29 cellular contexts compared by ENCODE assay signal in genomic region chr5:43359738-43360137, GRCh38. TPM values are rescaled to one million over a fixed set of nuclear protein-coding genes. Genes with fewer than 3 reads are reported as not detected.
DNase-seq lines count a peak whose midpoint lies in the region; ATAC-seq, FAIRE-seq and TF ChIP-seq lines count a peak whose summit lies in the region.
"Had no signal": no experiment of that assay in that cellular context is flagged by ENCODE, and none has a peak within 500 bp of the region (broad histone marks: within the 10 kb centered on the region; RNA-seq: fewer than 3 reads in every experiment).

No MANE protein-coding gene starts in this region.

- TF ChIP-seq EP300 in K562 (IDR thresholded peaks at IDR 0.05; ENCODE audit: low read length): no peak

- H3K79me2 ChIP-seq in K562 (ENCODE audit: control insufficient read depth, insufficient read depth, low read length): no peaks in the 10 kb centered on the region

- POLR2A ChIA-PET in K562 (lab: Yijun Ruan, JAX): no interaction called here
- POLR2A ChIA-PET in naive thymus-derived CD8-positive, alpha-beta T cell (lab: Charles Lee): no interaction called here

- no peak for TF ChIP-seq POLR2A in K562 (conservative IDR thresholded peaks at IDR 0.05)

- no peak overlapping the region for H3K27ac Mint-ChIP-seq in naive thymus-derived CD8-positive, alpha-beta T cell
- no peak overlapping the region for H3K27ac Mint-ChIP-seq in activated naive CD4-positive, alpha-beta T cell treated with anti-CD3 and anti-CD28 coated beads for 36 hours
- H3K27ac Mint-ChIP-seq: B cell; CD4-positive, alpha-beta memory T cell; CD4-positive, CD25-positive, alpha-beta regulatory T cell had no signal

- CTCF ChIA-PET in K562 (lab: Yijun Ruan, JAX; ENCODE audit: low intra/inter-chr PET ratio): interaction anchor here (0.5 to 0.7 kb wide), 2 partner anchors 252 to 460 kb away, joined by 3 to 4 read pairs; no protein-coding TSS in a partner anchor
- CTCF ChIA-PET in activated naive CD4-positive, alpha-beta T cell treated with anti-CD3 and anti-CD28 coated beads for 36 hours (lab: Charles Lee): no interaction called here

- peaks cover 8% of the 10 kb centered on the region for H3K9me3 ChIP-seq in K562 (replicated peaks; ENCODE audit: control insufficient read depth, insufficient read depth, low read depth, low read length)

- no peak overlapping the region for H3K27ac ChIP-seq in K562 (ENCODE audit: extremely low read depth, low read depth, low read length)
- H3K27ac ChIP-seq: 22Rv1; A549; BLaER1 treated with 17β-estradiol and CSF1 and Interleukin-3, amounts not matched to agents 10 nM and 100 nM; C4-2B had no signal

- H3K36me3 Mint-ChIP-seq in naive thymus-derived CD8-positive, alpha-beta T cell: peaks cover 2 to 13% (median 6%) of the 10 kb centered on the region in 3 donors
- H3K36me3 Mint-ChIP-seq in activated naive CD4-positive, alpha-beta T cell treated with anti-CD3 and anti-CD28 coated beads for 36 hours (ENCODE audit: low read depth): peaks cover 2% of the 10 kb centered on the region

- no peak overlapping the region for H3K4me2 ChIP-seq in K562 (ENCODE audit: insufficient read depth, low read length)
- H3K4me2 ChIP-seq: A549; BLaER1 treated with 17β-estradiol and CSF1 and Interleukin-3, amounts not matched to agents 10 nM and 100 nM had no signal

- no peak overlapping the region for H3K9ac ChIP-seq in K562 (ENCODE audit: insufficient read depth in 1 of 2, low read depth in 2 of 2, low read length in 2 of 2)
- H3K9ac ChIP-seq: BLaER1 treated with 17β-estradiol and CSF1 and Interleukin-3, amounts not matched to agents 10 nM and 100 nM had no signal

- no peak overlapping the region for H2AFZ ChIP-seq in K562 (ENCODE audit: low read depth, low read length)

- H4K20me1 ChIP-seq in K562 (replicated peaks; ENCODE audit: control insufficient read depth, insufficient read depth, low read length): no peaks in the 10 kb centered on the region
- H4K20me1 ChIP-seq: BLaER1 treated with 17β-estradiol and CSF1 and Interleukin-3, amounts not matched to agents 10 nM and 100 nM had no signal

- ATAC-seq in K562: peak; percentile 17; the same call in 1 of the 3 replicates
- no peak for ATAC-seq in naive thymus-derived CD8-positive, alpha-beta T cell
- ATAC-seq: A549, GM12878 had no signal

- no peak overlapping the region for H3K4me3 Mint-ChIP-seq in naive thymus-derived CD8-positive, alpha-beta T cell
- H3K4me3 Mint-ChIP-seq in activated naive CD4-positive, alpha-beta T cell treated with anti-CD3 and anti-CD28 coated beads for 36 hours: no peak overlapping the region
- H3K4me3 Mint-ChIP-seq: B cell; CD4-positive, alpha-beta memory T cell; CD8-positive, alpha-beta memory T cell had no signal

- TF ChIP-seq CTCF in K562 (IDR thresholded peaks at IDR 0.05 in 2 of 3, conservative IDR thresholded peaks at IDR 0.05 in 1 of 3; ENCODE audit: insufficient read depth in 2 of 3, low read depth in 1 of 3, low read length in 3 of 3): no peak

- peaks cover 0 to 17% of the 10 kb centered on the region in 2 experiments; a peak in 2 of 5 replicates for H3K4me1 ChIP-seq in K562 (replicated peaks in 1 of 2; ENCODE audit: control insufficient read depth in 2 of 2, insufficient read depth in 2 of 2, low read length in 2 of 2)
- H3K4me1 ChIP-seq: A549; BLaER1 treated with 17β-estradiol and CSF1 and Interleukin-3, amounts not matched to agents 10 nM and 100 nM had no signal

- no peak overlapping the region for H3K4me3 ChIP-seq in K562
- H3K4me3 ChIP-seq: A549; BLaER1 treated with 17β-estradiol and CSF1 and Interleukin-3, amounts not matched to agents 10 nM and 100 nM; GM12878 had no signal

- peak; percentile 19 for DNase-seq in CD1c-positive myeloid dendritic cell (ENCODE audit: extremely low spot score)
- DNase-seq in OCI-M1 (lab: John Stamatoyannopoulos, UW): peak; percentile 52
- DNase-seq in K562 (ENCODE audit: extremely low read depth in 1 of 4, low spot score in 3 of 4): peak in 1 of 4 experiments; percentile 30
- peak; percentile 38 for DNase-seq in foreskin melanocyte
- DNase-seq in activated effector memory CD4-positive, alpha-beta T cell treated with anti-CD3 and anti-CD28 coated beads, Interleukin-2, amount 50 U/mL, for 16 hours: no peak
- no peak for DNase-seq in naive thymus-derived CD8-positive, alpha-beta T cell
- no peak for DNase-seq in activated naive CD4-positive, alpha-beta T cell treated with anti-CD3 and anti-CD28 coated beads for 36 hours
- DNase-seq: AML-193; CD4-positive, alpha-beta memory T cell; CD4-positive, CD25-positive, alpha-beta regulatory T cell; CD8-positive, alpha-beta memory T cell; COR-L47; DMS 273 treated with DMSO at 0.1 percent for 48 hours; DMS153; DMS53; DMS79; DND-41; EL; GDM1 had no signal

- H3K36me3 ChIP-seq in K562 (ENCODE audit: control insufficient read depth, insufficient read depth, low read length): no peaks in the 10 kb centered on the region

- TF ChIP-seq RAD21 in K562 (CRISPR knock-in tag; conservative IDR thresholded peaks at IDR 0.05 in 1 of 2, IDR thresholded peaks at IDR 0.05 in 1 of 2): no peak

- H3K9me1 ChIP-seq in K562 (ENCODE audit: control insufficient read depth, insufficient read depth, low read length): no peaks in the 10 kb centered on the region

- in situ Hi-C loops in K562 (cut with MboI): no loop called here

- intact Hi-C loops in K562 (cut with micrococcal nuclease): no loop called here
- intact Hi-C loops in activated naive CD4-positive, alpha-beta T cell treated with anti-CD3 and anti-CD28 coated beads for 36 hours (cut with micrococcal nuclease): no loop called here

- H3K9me3 Mint-ChIP-seq in naive thymus-derived CD8-positive, alpha-beta T cell: peaks cover 15 to 38% (median 25%) of the 10 kb centered on the region in 9 donors
- H3K9me3 Mint-ChIP-seq in activated naive CD4-positive, alpha-beta T cell treated with anti-CD3 and anti-CD28 coated beads for 36 hours: peaks cover 27% of the 10 kb centered on the region

- FAIRE-seq in K562 (lab: Jason Lieb, UNC): no peak
- FAIRE-seq: A549, GM12878, GM19239 had no signal

- no TSS peak for BruUV-seq in K562 (replicated peaks; lab: Mats Ljungman, UMichigan)

- peaks cover 0 to 11% (median 2%) of the 10 kb centered on the region in 5 donors for H3K27me3 Mint-ChIP-seq in naive thymus-derived CD8-positive, alpha-beta T cell
- H3K27me3 Mint-ChIP-seq in activated naive CD4-positive, alpha-beta T cell treated with anti-CD3 and anti-CD28 coated beads for 36 hours (ENCODE audit: low read depth): no peaks in the 10 kb centered on the region
- H3K27me3 Mint-ChIP-seq: B cell; CD4-positive, alpha-beta memory T cell; CD4-positive, CD25-positive, alpha-beta regulatory T cell had no signal

- H3K27me3 ChIP-seq in K562 (ENCODE audit: control insufficient read depth in 2 of 2, insufficient read depth in 2 of 2, low read length in 2 of 2): no peaks in the 10 kb centered on the region
- H3K27me3 ChIP-seq: BLaER1 treated with 17β-estradiol and CSF1 and Interleukin-3, amounts not matched to agents 10 nM and 100 nM had no signal

- no peaks in the 10 kb centered on the region for H3K4me1 Mint-ChIP-seq in naive thymus-derived CD8-positive, alpha-beta T cell
- no peaks in the 10 kb centered on the region for H3K4me1 Mint-ChIP-seq in activated naive CD4-positive, alpha-beta T cell treated with anti-CD3 and anti-CD28 coated beads for 36 hours (ENCODE audit: low read depth)
- H3K4me1 Mint-ChIP-seq: B cell; CD4-positive, alpha-beta memory T cell; CD4-positive, CD25-positive, alpha-beta regulatory T cell; CD8-positive, alpha-beta memory T cell had no signal

RNA-seq across cellular contexts. Expression of gene HMGCS1, which starts 46.5 kb away (rescaled TPM):
- total RNA-seq in K562 (2011; cell fraction: chromatin; rRNA removed; ENCODE audit: low replicate concordance): 640 and 1,528 TPM in 2 replicates
- 261 and 443 TPM in 2 replicates for total RNA-seq in K562 (2011; cell fraction: nucleolus; rRNA removed)
- total RNA-seq in K562 (2011; cell fraction: nucleoplasm; rRNA removed): 645 and 660 TPM in 2 replicates
- total RNA-seq in K562 (2014; rRNA removed) (43.7 and 46.9 TPM in 2 replicates), K562 (2014; rRNA removed; fragmentation: Illumina TruSeq; extraction: Trizol) (131 and 160 TPM in 2 replicates), K562 (2015; rRNA removed; fragmentation: Illumina TruSeq; extraction: Trizol) (66.1 and 77.9 TPM in 2 replicates), K562 (2021) (116 and 137 TPM in 2 replicates)
- polyA plus RNA-seq in K562 (2011; rRNA removed) (337 and 342 TPM in 2 replicates), K562 (2014; fragmentation: Illumina TruSeq; extraction: Trizol) (139 and 165 TPM in 2 replicates), K562 (2014; fragmentation: Nextera tagmentation; extraction: Ambion mirVana) (10 to 100 TPM; 84.6 to 93.1 TPM), K562 (2014; rRNA removed) (111 and 122 TPM in 2 replicates)
- 38.9 and 149 TPM in 2 replicates for polyA plus RNA-seq in K562 (2011; cell fraction: cytosol; rRNA removed)
- polyA plus RNA-seq in K562 (2011; cell fraction: nucleus; rRNA removed): 209 and 452 TPM in 2 replicates
- polyA plus RNA-seq in K562 (2012): 49.5 and 143 TPM in 2 replicates
- polyA minus RNA-seq in K562 (2011; rRNA and poly(A)+ RNA removed): 389 and 534 TPM in 2 replicates
- polyA minus RNA-seq in K562 (2011; cell fraction: cytosol; rRNA and poly(A)+ RNA removed): 123 and 131 TPM in 2 replicates
- 142 and 344 TPM in 2 replicates for polyA minus RNA-seq in K562 (2011; cell fraction: nucleus; rRNA and poly(A)+ RNA removed)
- total RNA-seq in naive thymus-derived CD8-positive, alpha-beta T cell: 10 to 100 TPM; 32.5 to 36.5 TPM
- 10 to 100 TPM in 1 of 3 donors, 1 to 10 TPM in 2; 4.0 to 11.6 (median 4.2) TPM for polyA plus RNA-seq in naive thymus-derived CD8-positive, alpha-beta T cell
- 100 to 1,000 TPM; 105 TPM for total RNA-seq in activated naive CD4-positive, alpha-beta T cell treated with anti-CD3 and anti-CD28 coated beads for 36 hours

RNA-seq across cellular contexts. Expression of gene CCL28, which starts 52.5 kb away (rescaled TPM):
- not detected in 2 replicates for total RNA-seq in K562 (2011; cell fraction: chromatin; rRNA removed; ENCODE audit: low replicate concordance)
- not detected in 2 replicates for total RNA-seq in K562 (2011; cell fraction: nucleolus; rRNA removed)
- total RNA-seq in K562 (2011; cell fraction: nucleoplasm; rRNA removed): not detected in 2 replicates
- total RNA-seq in K562 (2014; rRNA removed) (not detected in 2 replicates), K562 (2014; rRNA removed; fragmentation: Illumina TruSeq; extraction: Trizol) (not detected in 2 replicates), K562 (2015; rRNA removed; fragmentation: Illumina TruSeq; extraction: Trizol) (not detected in 2 replicates), K562 (2021) (not detected in 2 replicates)
- polyA plus RNA-seq in K562 (2011; rRNA removed) (0.11 TPM in 1 of 2 replicates, not detected in the other), K562 (2014; fragmentation: Illumina TruSeq; extraction: Trizol) (not detected in 2 replicates), K562 (2014; fragmentation: Nextera tagmentation; extraction: Ambion mirVana) (not detected), K562 (2014; rRNA removed) (not detected in 2 replicates)
- 0.06 TPM in 1 of 2 replicates, not detected in the other for polyA plus RNA-seq in K562 (2011; cell fraction: cytosol; rRNA removed)
- 0.04 TPM in 1 of 2 replicates, not detected in the other for polyA plus RNA-seq in K562 (2011; cell fraction: nucleus; rRNA removed)
- polyA plus RNA-seq in K562 (2012): not detected in 2 replicates
- not detected in 2 replicates for polyA minus RNA-seq in K562 (2011; rRNA and poly(A)+ RNA removed)
- not detected in 2 replicates for polyA minus RNA-seq in K562 (2011; cell fraction: cytosol; rRNA and poly(A)+ RNA removed)
- polyA minus RNA-seq in K562 (2011; cell fraction: nucleus; rRNA and poly(A)+ RNA removed): not detected in 2 replicates
- total RNA-seq in naive thymus-derived CD8-positive, alpha-beta T cell: 10 to 100 TPM; 24.8 to 25.7 TPM
- polyA plus RNA-seq in naive thymus-derived CD8-positive, alpha-beta T cell: 10 to 100 TPM; 10.5 to 15.6 (median 11.4) TPM
- 1 to 10 TPM; 5.4 TPM for total RNA-seq in activated naive CD4-positive, alpha-beta T cell treated with anti-CD3 and anti-CD28 coated beads for 36 hours
- total RNA-seq: A172, Daoy, G401 had no signal

Comparison
In these comparisons a context has a peak if more than half of its experiments do, and no peak if none do; other contexts are left out.
1. DNase-seq: peak in CD1c-positive myeloid dendritic cell (single experiment), OCI-M1 (single experiment) and foreskin melanocyte (single experiment); none in activated effector memory CD4-positive, alpha-beta T cell treated with anti-CD3 and anti-CD28 coated beads, Interleukin-2, amount 50 U/mL, for 16 hours (single experiment), naive thymus-derived CD8-positive, alpha-beta T cell (0 of 10) and activated naive CD4-positive, alpha-beta T cell treated with anti-CD3 and anti-CD28 coated beads for 36 hours (single experiment).
2. RNA of gene CCL28, which starts 52.5 kb away (total RNA-seq): 24.8 to 25.7 TPM in naive thymus-derived CD8-positive, alpha-beta T cell and 5.4 TPM in activated naive CD4-positive, alpha-beta T cell treated with anti-CD3 and anti-CD28 coated beads for 36 hours; not detected in K562; every median in the first group is over 4 times any median in the second.